Comparison of ENCODE assay signal across 36 cellular contexts in the genomic region with DNA sequence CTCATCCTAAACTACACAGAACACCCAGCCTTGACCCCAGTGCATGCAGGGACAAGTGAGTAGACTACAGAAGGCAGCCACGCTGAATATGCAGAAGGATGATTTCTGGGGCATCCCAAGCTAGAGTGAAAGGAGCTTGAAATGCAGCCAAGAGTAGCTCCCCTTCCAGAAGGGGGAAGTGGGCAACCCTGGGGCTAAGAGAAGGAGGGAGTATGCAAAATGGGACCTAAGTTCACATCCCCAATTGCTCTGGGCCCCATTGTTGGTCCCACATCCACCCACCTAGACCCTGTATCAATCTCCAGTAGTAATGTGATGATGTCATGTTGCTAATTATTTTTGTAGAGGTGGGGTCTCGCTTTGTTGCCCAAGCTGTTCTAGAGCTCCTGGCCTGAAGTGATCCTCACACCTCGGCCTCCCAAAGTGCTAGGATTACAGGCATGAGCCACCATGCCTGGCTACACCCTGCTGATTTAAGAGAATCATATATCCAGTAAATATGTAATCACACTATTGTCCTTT.
"Had no signal": no experiment of that assay in that cellular context is flagged by ENCODE, and none has a peak within 500 bp of the region (broad histone marks: within the 10 kb centered on the region; RNA-seq: fewer than 3 reads in every experiment).

No MANE protein-coding gene starts in this region.

- H3K27me3 ChIP-seq: brain microvascular endothelial cell had no signal

- DNase-seq: activated B cell treated with CpG ODN at 0.5 μM for 24 hours; activated CD4-positive, alpha-beta memory T cell treated with anti-CD3 and anti-CD28 coated beads for 36 hours; activated CD4-positive, alpha-beta T cell treated with anti-CD3 and anti-CD28 coated beads for 4 hours; activated CD4-positive, alpha-beta T cell treated with anti-CD3 and anti-CD28 coated beads, Interleukin-2, amount 50 U/mL, for 1 hour; activated CD4-positive, CD25-positive, alpha-beta regulatory T cell treated with anti-CD3 and anti-CD28 coated beads, Interleukin-2, amount 50 U/mL, for 72 hours; activated CD8-positive, alpha-beta memory T cell treated with anti-CD3 and anti-CD28 coated beads, Interleukin-2, amount 50 U/mL, for 4 hours; activated effector memory CD4-positive, alpha-beta T cell treated with Interleukin-2 at 50 U/mL for 16 hours; activated naive CD4-positive, alpha-beta T cell; activated naive CD4-positive, alpha-beta T cell treated with anti-CD3 and anti-CD28 coated beads, Interleukin-2, amount 50 U/mL, for 16 hours; activated naive CD8-positive, alpha-beta T cell treated with anti-CD3 and anti-CD28 coated beads for 36 hours; activated T-cell treated with anti-CD3 and anti-CD28 coated beads, Interleukin-2, amount 50 U/mL, for 48 hours; amniotic stem cell; brain microvascular endothelial cell; central memory CD4-positive, alpha-beta T cell; MM.1S; NCI-H1092 treated with DMSO at 0.1 percent for 48 hours; NCI-H1436; NCI-H187; NCI-H2029 treated with DMSO at 0.1 percent for 48 hours; NCI-H2107; NCI-H226; NCI-H446 treated with DMSO at 0.1 percent for 48 hours; NCI-H524; NCI-H748 treated with DMSO at 0.1 percent for 48 hours; NK-92 treated with Interleukin-12 subunit alpha and Interleukin-12 subunit beta, amount 100 ng/mL, for 24 hours; PC-9; SIG-M5; T-cell; T-helper 17 cell; T-helper 9 cell had no signal

- H3K4me2 ChIP-seq: PC-9 had no signal

- H3K27ac ChIP-seq: brain microvascular endothelial cell, PC-9, RWPE1, VCaP had no signal

- H3K4me3 Mint-ChIP-seq: activated B cell treated with CpG ODN at 0.5 μM for 24 hours; activated CD4-positive, alpha-beta memory T cell treated with anti-CD3 and anti-CD28 coated beads for 36 hours; activated naive CD8-positive, alpha-beta T cell treated with anti-CD3 and anti-CD28 coated beads for 36 hours; T-cell; T-helper 17 cell had no signal

- H3K27me3 Mint-ChIP-seq: activated naive CD8-positive, alpha-beta T cell treated with anti-CD3 and anti-CD28 coated beads for 36 hours had no signal

- H3K36me3 Mint-ChIP-seq: activated CD4-positive, alpha-beta memory T cell treated with anti-CD3 and anti-CD28 coated beads for 36 hours; activated naive CD8-positive, alpha-beta T cell treated with anti-CD3 and anti-CD28 coated beads for 36 hours; T-cell had no signal

- ATAC-seq: Right ventricle myocardium inferior, SK-N-SH treated with all-trans-retinoic acid at 6 μM for 48 hours, T-cell, T-helper 17 cell had no signal

- H2AFZ ChIP-seq: PC-9 had no signal

- H3K36me3 ChIP-seq: brain microvascular endothelial cell had no signal

- H3K4me1 Mint-ChIP-seq: activated B cell treated with CpG ODN at 0.5 μM for 24 hours; activated naive CD8-positive, alpha-beta T cell treated with anti-CD3 and anti-CD28 coated beads for 36 hours; T-cell had no signal

- FAIRE-seq: colon, RCC 7860 had no signal

- H3K4me3 ChIP-seq: PC-9 had no signal

- H3K27ac Mint-ChIP-seq: activated B cell treated with CpG ODN at 0.5 μM for 24 hours; activated CD4-positive, alpha-beta memory T cell treated with anti-CD3 and anti-CD28 coated beads for 36 hours; activated naive CD8-positive, alpha-beta T cell treated with anti-CD3 and anti-CD28 coated beads for 36 hours; T-cell; T-helper 17 cell had no signal

- H3K9me3 Mint-ChIP-seq: activated B cell treated with CpG ODN at 0.5 μM for 24 hours; activated CD4-positive, alpha-beta memory T cell treated with anti-CD3 and anti-CD28 coated beads for 36 hours; activated naive CD8-positive, alpha-beta T cell treated with anti-CD3 and anti-CD28 coated beads for 36 hours; T-cell had no signal
